In the genomic region with DNA sequence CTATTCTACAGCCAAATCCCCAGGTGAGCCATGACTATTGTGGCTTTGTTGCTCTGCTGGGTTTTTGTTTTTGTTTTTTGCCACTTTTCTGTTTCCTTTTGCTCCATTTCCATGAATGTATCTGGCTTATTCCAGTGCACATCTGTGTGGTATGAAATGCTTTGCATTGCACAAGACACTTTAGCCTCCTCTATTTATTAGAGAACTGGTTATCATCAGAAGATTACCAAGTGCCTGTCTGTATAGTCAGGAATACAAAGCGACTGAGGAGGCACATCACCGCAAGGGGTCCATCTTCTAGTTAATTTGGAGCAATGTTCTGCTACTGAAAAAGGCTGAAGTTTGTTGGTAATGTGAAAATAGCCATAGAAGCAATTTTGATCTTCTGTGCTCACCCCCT, we compare ENCODE assay signal across 32 cellular contexts.
"Had no signal": no experiment of that assay in that cellular context is flagged by ENCODE, and none has a peak within 500 bp of the region (broad histone marks: within the 10 kb centered on the region; RNA-seq: fewer than 3 reads in every experiment).

No MANE protein-coding gene starts in this region.

- H3K36me3 ChIP-seq: adrenal gland, cardiac muscle cell had no signal

- H3K27ac ChIP-seq: adrenal gland, ascending aorta, cardiac muscle cell, VCaP had no signal

- H3K27me3 ChIP-seq: adrenal gland, ascending aorta, cardiac muscle cell had no signal

- ATAC-seq: activated CD8-positive, alpha-beta T cell treated with anti-CD3 and anti-CD28 coated beads for 36 hours; activated naive CD4-positive, alpha-beta T cell treated with anti-CD3 and anti-CD28 coated beads, Interleukin-2, amount 50 U/mL, for 72 hours; activated T-cell treated with anti-CD3 and anti-CD28 coated beads, Interleukin-2, amount 50 U/mL, for 4 hours; activated T-cell treated with anti-CD3 and anti-CD28 coated beads, Interleukin-2, amount 50 U/mL, for 72 hours; activated T-helper 17 cell treated with anti-CD3 and anti-CD28 coated beads, Interleukin-2, amount 50 U/mL, for 72 hours had no signal

- H3K4me3 ChIP-seq: adrenal gland, ascending aorta, cardiac muscle cell had no signal

- H3K9me3 ChIP-seq: adrenal gland, ascending aorta had no signal

- H3K4me1 ChIP-seq: adrenal gland, ascending aorta had no signal

- DNase-seq: activated B cell treated with CpG ODN at 0.5 μM for 24 hours; activated CD4-positive, alpha-beta memory T cell treated with anti-CD3 and anti-CD28 coated beads for 36 hours; activated CD4-positive, alpha-beta T cell treated with anti-CD3 and anti-CD28 coated beads for 4 hours; activated CD4-positive, alpha-beta T cell treated with anti-CD3 and anti-CD28 coated beads, Interleukin-2, amount 10 ng/mL, durations not matched to agents 24 days and 14 days; activated CD4-positive, alpha-beta T cell treated with anti-CD3 and anti-CD28 coated beads, Interleukin-2, amount 50 U/mL, for 1 hour; activated CD4-positive, alpha-beta T cell treated with anti-CD3 and anti-CD28 coated beads, Interleukin-2, amount 50 U/mL, for 4 hours; activated CD4-positive, CD25-positive, alpha-beta regulatory T cell treated with anti-CD3 and anti-CD28 coated beads, Interleukin-2, amount 50 U/mL, for 72 hours; activated CD8-positive, alpha-beta memory T cell treated with anti-CD3 and anti-CD28 coated beads, Interleukin-2, amount 50 U/mL, for 4 hours; activated CD8-positive, alpha-beta T cell treated with anti-CD3 and anti-CD28 coated beads for 36 hours; activated effector memory CD4-positive, alpha-beta T cell treated with anti-CD3 and anti-CD28 coated beads, Interleukin-2, amount 50 U/mL, for 16 hours; activated gamma-delta T cell treated with Interleukin-2 at 50 U/mL for 16 hours; activated naive CD4-positive, alpha-beta T cell; activated naive CD4-positive, alpha-beta T cell treated with anti-CD3 and anti-CD28 coated beads for 36 hours; activated naive CD4-positive, alpha-beta T cell treated with anti-CD3 and anti-CD28 coated beads, Interleukin-2, amount 50 U/mL, for 16 hours; activated naive CD8-positive, alpha-beta T cell treated with anti-CD3 and anti-CD28 coated beads for 36 hours; activated T-cell treated with anti-CD3 and anti-CD28 coated beads for 4 hours; activated T-cell treated with anti-CD3 and anti-CD28 coated beads, Interleukin-2, amount 50 U/mL, for 1 hour; activated T-cell treated with anti-CD3 and anti-CD28 coated beads, Interleukin-2, amount 50 U/mL, for 4 hours; activated T-cell treated with anti-CD3 and anti-CD28 coated beads, Interleukin-2, amount 50 U/mL, for 72 hours; adrenal gland; amygdala; anterior cingulate cortex; caudate nucleus; cerebellar nuclear complex; T-helper 1 cell; T-helper 2 cell; T-helper 9 cell had no signal
